Comparison of ENCODE assay signal across 24 cellular contexts in the genomic region with DNA sequence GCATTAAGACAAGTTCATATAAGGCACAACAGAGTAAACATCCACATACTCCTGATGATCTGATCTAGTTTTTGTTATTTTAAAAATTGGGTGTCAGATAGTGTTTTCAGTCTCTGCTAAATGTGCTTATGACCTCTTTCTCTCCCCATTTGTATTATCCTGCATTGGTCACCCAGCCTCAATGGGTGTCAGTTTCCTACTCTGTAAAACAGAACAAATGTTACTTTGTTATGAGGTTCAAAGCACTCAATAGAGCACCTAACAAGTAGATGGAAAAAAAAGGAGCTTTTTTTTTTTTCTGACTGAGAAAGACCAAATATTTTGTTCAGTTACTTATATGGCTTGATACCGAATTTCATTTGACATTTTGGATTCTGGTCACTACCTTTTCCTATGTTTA.
"Had no signal": no experiment of that assay in that cellular context is flagged by ENCODE, and none has a peak within 500 bp of the region (broad histone marks: within the 10 kb centered on the region; RNA-seq: fewer than 3 reads in every experiment).

No MANE protein-coding gene starts in this region.

- H3K27ac ChIP-seq: colonic mucosa, epithelial cell of prostate, esophagus squamous epithelium, gastroesophageal sphincter, left lung, lower lobe of right lung had no signal

- H3K9me3 ChIP-seq: colonic mucosa, esophagus squamous epithelium, gastroesophageal sphincter, left lung, lower lobe of right lung had no signal

- H3K36me3 ChIP-seq: colonic mucosa, esophagus squamous epithelium, gastroesophageal sphincter, left lung, lower lobe of right lung had no signal

- ATAC-seq: effector memory CD8-positive, alpha-beta T cell; esophagus mucosa; gastroesophageal sphincter; left cardiac atrium; left lung had no signal

- H3K27me3 ChIP-seq: colonic mucosa, esophagus squamous epithelium, gastroesophageal sphincter, left lung had no signal

- DNase-seq: cerebellar nuclear complex; colonic mucosa; cortex of kidney; effector CD8-positive, alpha-beta T cell; effector memory CD8-positive, alpha-beta T cell; endodermal cell; erythroblast; esophagus squamous epithelium; foreskin fibroblast; foreskin melanocyte; glutamatergic neuron; head of caudate nucleus; hippocampal formation; left cardiac atrium; left lung; left ventricle myocardium superior; lower lobe of right lung; mesendoderm; midbrain had no signal

- H3K4me1 ChIP-seq: colonic mucosa, esophagus squamous epithelium, gastroesophageal sphincter, left lung, lower lobe of right lung had no signal

- H3K4me3 ChIP-seq: colonic mucosa, esophagus squamous epithelium, gastroesophageal sphincter, left lung, lower lobe of right lung had no signal

- FAIRE-seq: islet of Langerhans, keratinocyte had no signal
